ENCODE assay signal across 8 cellular contexts in genomic region chr1:166166701-166167394, GRCh38. TPM values are rescaled to one million over a fixed set of nuclear protein-coding genes. Genes with fewer than 3 reads are reported as not detected.
DNase-seq lines count a peak whose midpoint lies in the region; ATAC-seq and TF ChIP-seq lines count a peak whose summit lies in the region.

FAM78B (minus strand) TSS chr1:166167001; CDS start chr1:166166248, 753 bp downstream.

- no peak within 1 kb of the TSS for H3K27ac ChIP-seq in mesodermal cell (ENCODE audit: low read depth, low read length, severe bottlenecking)

- peaks cover 2% of the 10 kb centered on the region for H3K4me1 Mint-ChIP-seq in endothelial cell (ENCODE audit: unreplicated experiment)

- H3K4me3 ChIP-seq in mesodermal cell (ENCODE audit: extremely low read depth, insufficient read depth, low read length, poor library complexity, severe bottlenecking), result peak within 1 kb of the TSS; percentile 46

- H3K36me3 Mint-ChIP-seq in endothelial cell (ENCODE audit: low read depth, unreplicated experiment), result no peaks in the 10 kb centered on the region

- H3K27ac Mint-ChIP-seq in endothelial cell (ENCODE audit: unreplicated experiment), result no peak within 1 kb of the TSS

- DNase-seq in AG08395 (ENCODE audit: low spot score) (peak; percentile 73), NCI-H748 treated with DMSO at 0.1 percent for 48 hours (lab: John Stamatoyannopoulos, UW) (peak; percentile 50), endothelial cell (ENCODE audit: low spot score) (peak; percentile 52)
- peak; percentile 7 to 20 for DNase-seq in activated CD8-positive, alpha-beta memory T cell treated with anti-CD3 and anti-CD28 coated beads for 4 hours (ENCODE audit: low read depth in 2 of 2)
- DNase-seq in stimulated activated CD8-positive, alpha-beta memory T cell treated with anti-CD3 and anti-CD28 coated beads, Interleukin-4, amount 100 ng/mL, for 24 hours (ENCODE audit: low read depth), result peak; percentile 39

- WGBS in mesodermal cell (ENCODE audit: insufficient coverage in 2 of 2), 2 experiments, result 1 to 2% methylated on average over 30 of the region's 60 CpGs

- peak within 1 kb of the TSS; percentile 82 for H3K4me3 Mint-ChIP-seq in endothelial cell (ENCODE audit: unreplicated experiment)

- peak; percentile 38 for ATAC-seq in GM18868 (IDR thresholded peaks at IDR 0.05; ENCODE audit: unreplicated experiment)
- peak; percentile 33 for ATAC-seq in HG03097 (IDR thresholded peaks at IDR 0.05; ENCODE audit: low FRiP score, unreplicated experiment)

- H3K36me3 ChIP-seq in mesodermal cell (ENCODE audit: control insufficient read depth, insufficient read depth, low read length), result no peaks in the 10 kb centered on the region

- H3K9me3 ChIP-seq in mesodermal cell (ENCODE audit: control insufficient read depth, low read length), result no peaks in the 10 kb centered on the region

- TF ChIP-seq CTCF in endothelial cell (IDR thresholded peaks at IDR 0.05; ENCODE audit: unreplicated experiment), result no peak

- H3K27me3 Mint-ChIP-seq in endothelial cell (ENCODE audit: unreplicated experiment), result peaks cover 4% of the 10 kb centered on the region

- H3K9me3 Mint-ChIP-seq in endothelial cell (ENCODE audit: unreplicated experiment), result no peaks in the 10 kb centered on the region

- peaks cover 7% of the 10 kb centered on the region for H3K4me1 ChIP-seq in mesodermal cell (ENCODE audit: control insufficient read depth, insufficient read depth, low read length, poor library complexity, severe bottlenecking)

RNA-seq across cellular contexts. Expression of gene FAM78B, which starts in this region (rescaled TPM):
- 1.3 TPM for total RNA-seq in endothelial cell (ENCODE audit: unreplicated experiment)
- 1.3 TPM for polyA plus RNA-seq in mesodermal cell (2013, experiment 1 of 2)
- 1.1 TPM for polyA plus RNA-seq in mesodermal cell (2013, experiment 2 of 2)

Comparison
In these comparisons a context has a peak if more than half of its experiments do, and no peak if none do; other contexts are left out.
1. DNase-seq: peak in every context shown above with its lines; median percentile 73 in AG08395; 52 in endothelial cell; 50 in NCI-H748 treated with DMSO at 0.1 percent for 48 hours; 39 in stimulated activated CD8-positive, alpha-beta memory T cell treated with anti-CD3 and anti-CD28 coated beads, Interleukin-4, amount 100 ng/mL, for 24 hours; 14 in activated CD8-positive, alpha-beta memory T cell treated with anti-CD3 and anti-CD28 coated beads for 4 hours.